19 cellular contexts compared by ENCODE assay signal in genomic region chr5:176564002-176564401, GRCh38. TPM values are rescaled to one million over a fixed set of nuclear protein-coding genes. Genes with fewer than 3 reads are reported as not detected.
DNase-seq lines count a peak whose midpoint lies in the region; ATAC-seq, FAIRE-seq and TF ChIP-seq lines count a peak whose summit lies in the region.
"Had no signal": no experiment of that assay in that cellular context is flagged by ENCODE, and none has a peak within 500 bp of the region (broad histone marks: within the 10 kb centered on the region; RNA-seq: fewer than 3 reads in every experiment).

No MANE protein-coding gene starts in this region.

- no peak for FAIRE-seq in astrocyte (lab: Jason Lieb, UNC)
- FAIRE-seq: GM18507, H1 had no signal

- H2AFZ ChIP-seq in astrocyte (ENCODE audit: low read depth, low read length): no peak overlapping the region
- no peak overlapping the region for H2AFZ ChIP-seq in mesenchymal stem cell (ENCODE audit: low read depth, low read length)

- no peak overlapping the region for H3K27ac ChIP-seq in astrocyte (ENCODE audit: low read depth, low read length)
- H3K27ac ChIP-seq in mesenchymal stem cell (ENCODE audit: low read length, poor library complexity, severe bottlenecking): no peak overlapping the region
- H3K27ac ChIP-seq: 22Rv1, BLaER1 had no signal

- DNase-seq in Daoy (ENCODE audit: low read depth): peak; percentile 67
- DNase-seq in astrocyte (ENCODE audit: low read depth): no peak
- peak; percentile 28 for DNase-seq in fibroblast of pulmonary artery (ENCODE audit: low read depth)
- peak; percentile 18 for DNase-seq in mesenchymal stem cell
- DNase-seq in T1000 (lab: John Stamatoyannopoulos, UW): no peak
- no peak for DNase-seq in NCI-H345 treated with DMSO at 0.1 percent for 48 hours (lab: John Stamatoyannopoulos, UW; ENCODE audit: unreplicated experiment)
- no peak for DNase-seq in A172 (ENCODE audit: low spot score)
- DNase-seq: AML-193; Caco-2; CD8-positive, alpha-beta memory T cell; DND-41; HFFc6; IMR-90 had no signal

- H3K4me1 ChIP-seq in astrocyte (ENCODE audit: insufficient read depth, low read length): no peaks in the 10 kb centered on the region
- no peaks in the 10 kb centered on the region for H3K4me1 ChIP-seq in mesenchymal stem cell (ENCODE audit: control insufficient read depth, insufficient read depth, low read depth, low read length)
- H3K4me1 ChIP-seq: Caco-2, HAP-1 had no signal

- H3K79me1 ChIP-seq in mesenchymal stem cell (replicated peaks; ENCODE audit: low read length, poor library complexity, severe bottlenecking): no peaks in the 10 kb centered on the region

- no peaks in the 10 kb centered on the region for H4K20me1 ChIP-seq in astrocyte (ENCODE audit: insufficient read depth, low read length)
- H4K20me1 ChIP-seq: BLaER1 had no signal

- 79% methylated on average over 10 of the region's 10 CpGs for WGBS in mesenchymal stem cell

- peaks cover 12% of the 10 kb centered on the region for H3K4me1 Mint-ChIP-seq in astrocyte (ENCODE audit: low read depth, unreplicated experiment)

- H3K27me3 ChIP-seq in astrocyte (ENCODE audit: insufficient read depth, low read length): no peaks in the 10 kb centered on the region
- H3K27me3 ChIP-seq in mesenchymal stem cell (ENCODE audit: control insufficient read depth in 1 of 2, insufficient read depth in 1 of 2, low read length in 2 of 2): peaks cover 0 to 50% of the 10 kb centered on the region in 2 experiments
- H3K27me3 ChIP-seq: BLaER1 had no signal

- no peak overlapping the region for H2BK15ac ChIP-seq in mesenchymal stem cell (ENCODE audit: low read depth, poor library complexity, severe bottlenecking)

- no peak overlapping the region for H4K8ac ChIP-seq in mesenchymal stem cell (ENCODE audit: low read length)

- H3K4ac ChIP-seq in mesenchymal stem cell (ENCODE audit: low read depth in 1 of 2, low read length in 2 of 2): no peak overlapping the region

- H3K9me3 Mint-ChIP-seq in astrocyte (ENCODE audit: unreplicated experiment): peaks cover 2% of the 10 kb centered on the region
- H3K9me3 Mint-ChIP-seq: CD8-positive, alpha-beta memory T cell; HFFc6 had no signal

- H2BK5ac ChIP-seq in mesenchymal stem cell (ENCODE audit: low read depth, low read length, poor library complexity, severe bottlenecking): no peak overlapping the region

- H2AK5ac ChIP-seq in mesenchymal stem cell (ENCODE audit: low read length, severe bottlenecking): no peak overlapping the region

- H3K18ac ChIP-seq in mesenchymal stem cell (ENCODE audit: low read depth in 1 of 2, low read length in 2 of 2): no peak overlapping the region

- H3K27ac Mint-ChIP-seq in astrocyte (ENCODE audit: unreplicated experiment): peak overlapping the region; percentile 77
- H3K27ac Mint-ChIP-seq: HFFc6 had no signal

- no peak overlapping the region for H3K23ac ChIP-seq in mesenchymal stem cell (ENCODE audit: low read length in 2 of 2)

- no peaks in the 10 kb centered on the region for H3K36me3 ChIP-seq in astrocyte (ENCODE audit: insufficient read depth, low read length)
- H3K36me3 ChIP-seq in mesenchymal stem cell (ENCODE audit: control insufficient read depth in 1 of 2, insufficient read depth in 2 of 2, low read depth in 1 of 2, low read length in 2 of 2): no peaks in the 10 kb centered on the region
- H3K36me3 ChIP-seq: BLaER1, HAP-1 had no signal

- H4K91ac ChIP-seq in mesenchymal stem cell (ENCODE audit: low read length): no peak overlapping the region

- H3K36me3 Mint-ChIP-seq in astrocyte (ENCODE audit: low read depth, unreplicated experiment): no peaks in the 10 kb centered on the region
- H3K36me3 Mint-ChIP-seq: CD8-positive, alpha-beta memory T cell had no signal

- H3K14ac ChIP-seq in mesenchymal stem cell (ENCODE audit: low read length in 2 of 2): no peak overlapping the region

- no peak overlapping the region for H3K4me3 ChIP-seq in astrocyte (ENCODE audit: insufficient read depth, low read depth, low read length)
- no peak overlapping the region for H3K4me3 ChIP-seq in fibroblast of pulmonary artery (replicated peaks; ENCODE audit: low read depth, low read length)
- H3K4me3 ChIP-seq in mesenchymal stem cell (ENCODE audit: insufficient read depth in 1 of 2, low read depth in 1 of 2, low read length in 2 of 2): no peak overlapping the region
- H3K4me3 ChIP-seq: BLaER1, HAP-1 had no signal

- no peak for ATAC-seq in GM18498 (IDR thresholded peaks at IDR 0.05; ENCODE audit: unreplicated experiment)

- H3K9me3 ChIP-seq in astrocyte (ENCODE audit: insufficient read depth, low read depth, low read length): no peaks in the 10 kb centered on the region
- peaks cover 5% of the 10 kb centered on the region for H3K9me3 ChIP-seq in mesenchymal stem cell (ENCODE audit: control insufficient read depth, low read length)
- H3K9me3 ChIP-seq: Caco-2, HAP-1 had no signal

- TF ChIP-seq CTCF in astrocyte (IDR thresholded peaks at IDR 0.05; ENCODE audit: insufficient read depth, low read depth, low read length): no peak
- TF ChIP-seq CTCF in fibroblast of pulmonary artery (IDR thresholded peaks at IDR 0.05; ENCODE audit: low read length, missing control alignments): no peak

- H3K9ac ChIP-seq in astrocyte (ENCODE audit: low read length) (no peak overlapping the region), mesenchymal stem cell (ENCODE audit: low read length) (no peak overlapping the region)
- H3K9ac ChIP-seq: BLaER1 had no signal

- H3K4me3 Mint-ChIP-seq in astrocyte (ENCODE audit: unreplicated experiment): no peak overlapping the region
- H3K4me3 Mint-ChIP-seq: CD8-positive, alpha-beta memory T cell; HFFc6 had no signal

- H2BK120ac ChIP-seq in mesenchymal stem cell (ENCODE audit: low read depth, low read length): no peak overlapping the region

- H3K4me2 ChIP-seq in astrocyte (ENCODE audit: low read length) (no peak overlapping the region), mesenchymal stem cell (ENCODE audit: low read length, poor library complexity, severe bottlenecking) (no peak overlapping the region)
- H3K4me2 ChIP-seq: BLaER1 had no signal

- no peaks in the 10 kb centered on the region for H3K79me2 ChIP-seq in astrocyte (ENCODE audit: insufficient read depth, low read length)

- H3K27me3 Mint-ChIP-seq in astrocyte (ENCODE audit: low read depth, unreplicated experiment): peaks cover 7% of the 10 kb centered on the region

- H2BK12ac ChIP-seq in mesenchymal stem cell (ENCODE audit: low read length in 2 of 2): no peak overlapping the region

RNA-seq across cellular contexts. Expression of gene CDHR2, which starts 14.9 kb away (rescaled TPM):
- 0.36 TPM in 1 of 2 replicates, not detected in the other for total RNA-seq in Daoy (2014; rRNA removed; shearing (Covaris generic))
- 0.43 and 0.50 TPM in 2 replicates for total RNA-seq in astrocyte
- polyA plus RNA-seq in mesenchymal stem cell (2013, experiment 1 of 2): 0.01 TPM
- polyA plus RNA-seq in mesenchymal stem cell (2013, experiment 2 of 2): not detected
- total RNA-seq in A172 (2014; rRNA removed; shearing (Covaris generic)): 0.12 TPM in 1 of 2 replicates, not detected in the other
- total RNA-seq: HFFc6, IMR-90 had no signal
- polyA plus RNA-seq: CD8-positive, alpha-beta memory T cell; IMR-90 had no signal

RNA-seq across cellular contexts. Expression of gene RNF44, which starts 26.8 kb away (rescaled TPM):
- total RNA-seq in Daoy (2014; rRNA removed; shearing (Covaris generic)): 9.5 and 10.4 TPM in 2 replicates
- total RNA-seq in astrocyte: 47.8 and 59.8 TPM in 2 replicates
- polyA plus RNA-seq in mesenchymal stem cell (2013, experiment 1 of 2): 19.2 TPM
- 17.6 TPM for polyA plus RNA-seq in mesenchymal stem cell (2013, experiment 2 of 2)
- total RNA-seq in A172 (2014; rRNA removed; shearing (Covaris generic)): 8.1 and 9.2 TPM in 2 replicates

RNA-seq across cellular contexts. Expression of gene GPRIN1, which starts 46.0 kb away (rescaled TPM):
- 12.3 and 13.6 TPM in 2 replicates for total RNA-seq in Daoy (2014; rRNA removed; shearing (Covaris generic))
- total RNA-seq in astrocyte: 6.8 and 8.2 TPM in 2 replicates
- 5.0 TPM for polyA plus RNA-seq in mesenchymal stem cell (2013, experiment 1 of 2)
- 4.9 TPM for polyA plus RNA-seq in mesenchymal stem cell (2013, experiment 2 of 2)
- 20.3 and 24.6 TPM in 2 replicates for total RNA-seq in A172 (2014; rRNA removed; shearing (Covaris generic))

Comparison
In these comparisons a context has a peak if more than half of its experiments do, and no peak if none do; other contexts are left out.
1. DNase-seq: peak in Daoy (single experiment), fibroblast of pulmonary artery (single experiment) and mesenchymal stem cell (single experiment); none in astrocyte (single experiment), T1000 (single experiment), NCI-H345 treated with DMSO at 0.1 percent for 48 hours (single experiment) and A172 (single experiment).